Comparison of ENCODE assay signal across 21 cellular contexts in genomic region chr14:62313228-62313627, GRCh38.
DNase-seq lines count a peak whose midpoint lies in the region; ATAC-seq and TF ChIP-seq lines count a peak whose summit lies in the region.
"Had no signal": no experiment of that assay in that cellular context is flagged by ENCODE, and none has a peak within 500 bp of the region (broad histone marks: within the 10 kb centered on the region; RNA-seq: fewer than 3 reads in every experiment).

No MANE protein-coding gene starts in this region.

- DNase-seq in NCI-H748 (lab: John Stamatoyannopoulos, UW; ENCODE audit: unreplicated experiment), result peak; percentile 42
- no peak for DNase-seq in NCI-H748 treated with DMSO at 0.1 percent for 48 hours (lab: John Stamatoyannopoulos, UW)
- peak; percentile 27 for DNase-seq in NCI-H69 (lab: John Stamatoyannopoulos, UW)
- peak; percentile 18 for DNase-seq in mucosa of gallbladder (ENCODE audit: low spot score)
- DNase-seq in Peyer's patch, result no peak
- DNase-seq: ACHN; AML-193; BE2C; CD4-positive, alpha-beta T cell; CD8-positive, alpha-beta memory T cell; DMS 273 treated with DMSO at 0.1 percent for 48 hours; DMS79; EL; GDM1; GM23248; H7; HCEC 1CT had no signal

- no peaks in the 10 kb centered on the region for H3K4me1 ChIP-seq in Peyer's patch
- H3K4me1 ChIP-seq: BE2C; BLaER1 treated with 17β-estradiol and CSF1 and Interleukin-3, amounts not matched to agents 10 nM and 100 nM had no signal

- TF ChIP-seq POLR2A in Peyer's patch (IDR thresholded peaks at IDR 0.05), result no peak

- H3K36me3 ChIP-seq in Peyer's patch, result no peaks in the 10 kb centered on the region
- H3K36me3 ChIP-seq: BE2C; BLaER1 treated with 17β-estradiol and CSF1 and Interleukin-3, amounts not matched to agents 10 nM and 100 nM had no signal

- TF ChIP-seq CTCF in Peyer's patch (IDR thresholded peaks at IDR 0.05), result no peak

- no peak for ATAC-seq in HG03175 (IDR thresholded peaks at IDR 0.05; ENCODE audit: unreplicated experiment)
- ATAC-seq: GM12878 had no signal

- no peak overlapping the region for H3K4me3 ChIP-seq in Peyer's patch
- H3K4me3 ChIP-seq: BLaER1 treated with 17β-estradiol and CSF1 and Interleukin-3, amounts not matched to agents 10 nM and 100 nM; GM12878; GM23248 had no signal

- H3K9me3 ChIP-seq in Peyer's patch, result no peaks in the 10 kb centered on the region
- H3K9me3 ChIP-seq: BE2C; BLaER1 treated with 17β-estradiol and CSF1 and Interleukin-3, amounts not matched to agents 10 nM and 100 nM had no signal

- no peak overlapping the region for H3K27ac ChIP-seq in Peyer's patch
- H3K27ac ChIP-seq: 22Rv1; BLaER1 treated with 17β-estradiol and CSF1 and Interleukin-3, amounts not matched to agents 10 nM and 100 nM; GM23248 had no signal

- no peaks in the 10 kb centered on the region for H3K27me3 ChIP-seq in Peyer's patch
- H3K27me3 ChIP-seq: BE2C; BLaER1 treated with 17β-estradiol and CSF1 and Interleukin-3, amounts not matched to agents 10 nM and 100 nM had no signal

Comparison
In these comparisons a context has a peak if more than half of its experiments do, and no peak if none do; other contexts are left out.
1. DNase-seq: peak in NCI-H748 (single experiment), NCI-H69 (single experiment) and mucosa of gallbladder (single experiment); none in NCI-H748 treated with DMSO at 0.1 percent for 48 hours (single experiment) and Peyer's patch (0 of 3).